In genomic region chr18:62521082-62521481, GRCh38 we compare ENCODE assay signal across 11 cellular contexts. TPM values are rescaled to one million over a fixed set of nuclear protein-coding genes. Genes with fewer than 3 reads are reported as not detected.
DNase-seq lines count a peak whose midpoint lies in the region; ATAC-seq and TF ChIP-seq lines count a peak whose summit lies in the region.
"Had no signal": no experiment of that assay in that cellular context is flagged by ENCODE, and none has a peak within 500 bp of the region (broad histone marks: within the 10 kb centered on the region; RNA-seq: fewer than 3 reads in every experiment).

No MANE protein-coding gene starts in this region.

- no peak for ATAC-seq in GM21723 (IDR thresholded peaks at IDR 0.05; ENCODE audit: unreplicated experiment)

- peaks cover 9% of the 10 kb centered on the region for H3K4me1 ChIP-seq in endocrine pancreas (ENCODE audit: control insufficient read depth, insufficient read depth, low read length)

- peak overlapping the region; percentile 77 for H3K4me2 ChIP-seq in SU-DHL-6 (ENCODE audit: low read depth, low read length, poor library complexity, severe bottlenecking)

- H3K9ac ChIP-seq in SU-DHL-6 (ENCODE audit: low read length) (no peak overlapping the region), endocrine pancreas (ENCODE audit: control insufficient read depth, insufficient read depth, low read length) (no peak overlapping the region)

- TF ChIP-seq CTCF in SU-DHL-6 (IDR thresholded peaks at IDR 0.05; ENCODE audit: insufficient read depth, low read length, poor library complexity, severe bottlenecking) (no peak), progenitor cell of endocrine pancreas (IDR thresholded peaks at IDR 0.05; ENCODE audit: unreplicated experiment) (no peak), brain microvascular endothelial cell (IDR thresholded peaks at IDR 0.05; ENCODE audit: low read depth, low read length, missing control alignments) (no peak)

- H3K79me2 ChIP-seq in SU-DHL-6 (ENCODE audit: insufficient read depth, low read length), result peaks cover 25% of the 10 kb centered on the region

- H3K9me3 Mint-ChIP-seq in activated CD4-positive, alpha-beta T cell treated with anti-CD3 and anti-CD28 coated beads, Interleukin-2, amount 10 ng/mL, durations not matched to agents 24 days and 14 days, result peaks cover 10% of the 10 kb centered on the region
- no peaks in the 10 kb centered on the region for H3K9me3 Mint-ChIP-seq in progenitor cell of endocrine pancreas (ENCODE audit: low read depth)

- intact Hi-C loops in activated CD4-positive, alpha-beta T cell treated with anti-CD3 and anti-CD28 coated beads, Interleukin-2, amount 10 ng/mL, durations not matched to agents 24 days and 14 days (cut with micrococcal nuclease), result loop anchor here (1.0 to 10.0 kb wide), 6 partner anchors 66 to 846 kb away; partner anchors contain the start of genes BCL2 and KDSR

- H3K4me3 Mint-ChIP-seq in activated CD4-positive, alpha-beta T cell treated with anti-CD3 and anti-CD28 coated beads, Interleukin-2, amount 10 ng/mL, durations not matched to agents 24 days and 14 days, result peak overlapping the region; percentile 93
- peak overlapping the region; percentile 81 for H3K4me3 Mint-ChIP-seq in progenitor cell of endocrine pancreas (ENCODE audit: low read depth)

- H3K36me3 Mint-ChIP-seq in activated CD4-positive, alpha-beta T cell treated with anti-CD3 and anti-CD28 coated beads, Interleukin-2, amount 10 ng/mL, durations not matched to agents 24 days and 14 days (ENCODE audit: low read depth), result peaks cover 33% of the 10 kb centered on the region
- no peaks in the 10 kb centered on the region for H3K36me3 Mint-ChIP-seq in progenitor cell of endocrine pancreas (ENCODE audit: insufficient read depth)

- no peaks in the 10 kb centered on the region for H3K9me2 ChIP-seq in SU-DHL-6 (replicated peaks; ENCODE audit: insufficient read depth, low read length)

- H3K36me3 ChIP-seq in SU-DHL-6 (ENCODE audit: low read length) (no peaks in the 10 kb centered on the region), endocrine pancreas (ENCODE audit: control insufficient read depth, insufficient read depth, low read length) (no peaks in the 10 kb centered on the region), brain microvascular endothelial cell (replicated peaks) (no peaks in the 10 kb centered on the region)

- H3K27me3 ChIP-seq in SU-DHL-6 (ENCODE audit: low read length) (no peaks in the 10 kb centered on the region), endocrine pancreas (ENCODE audit: control insufficient read depth, insufficient read depth, low read length) (no peaks in the 10 kb centered on the region), brain microvascular endothelial cell (replicated peaks) (no peaks in the 10 kb centered on the region)

- H2AFZ ChIP-seq in SU-DHL-6 (ENCODE audit: low read depth, low read length, severe bottlenecking), result no peak overlapping the region

- peak overlapping the region; percentile 7 for H3K27ac Mint-ChIP-seq in activated CD4-positive, alpha-beta T cell treated with anti-CD3 and anti-CD28 coated beads, Interleukin-2, amount 10 ng/mL, durations not matched to agents 24 days and 14 days
- H3K27ac Mint-ChIP-seq in progenitor cell of endocrine pancreas, result no peak overlapping the region

- H3K9me3 ChIP-seq in SU-DHL-6 (ENCODE audit: insufficient read depth, low read length) (no peaks in the 10 kb centered on the region), endocrine pancreas (ENCODE audit: control insufficient read depth, low read length) (no peaks in the 10 kb centered on the region)

- no peak overlapping the region for H3K4me3 ChIP-seq in SU-DHL-6 (ENCODE audit: insufficient read depth, low read length, poor library complexity, severe bottlenecking)
- peak overlapping the region; percentile 85 for H3K4me3 ChIP-seq in endocrine pancreas (ENCODE audit: control insufficient read depth, insufficient read depth, low read length)
- no peak overlapping the region for H3K4me3 ChIP-seq in brain microvascular endothelial cell (ENCODE audit: low read depth, low read length)

- H3K27ac ChIP-seq in SU-DHL-6 (ENCODE audit: low read depth, low read length), result no peak overlapping the region
- no peak overlapping the region for H3K27ac ChIP-seq in brain microvascular endothelial cell

- peaks cover 19% of the 10 kb centered on the region for H3K4me1 Mint-ChIP-seq in activated CD4-positive, alpha-beta T cell treated with anti-CD3 and anti-CD28 coated beads, Interleukin-2, amount 10 ng/mL, durations not matched to agents 24 days and 14 days
- peaks cover 17% of the 10 kb centered on the region for H3K4me1 Mint-ChIP-seq in progenitor cell of endocrine pancreas (ENCODE audit: low read depth)

- peaks cover 24% of the 10 kb centered on the region for H3F3A ChIP-seq in SU-DHL-6 (ENCODE audit: insufficient read depth)

- H3K27me3 Mint-ChIP-seq in activated CD4-positive, alpha-beta T cell treated with anti-CD3 and anti-CD28 coated beads, Interleukin-2, amount 10 ng/mL, durations not matched to agents 24 days and 14 days, result no peaks in the 10 kb centered on the region
- peaks cover 6% of the 10 kb centered on the region for H3K27me3 Mint-ChIP-seq in progenitor cell of endocrine pancreas

- no peak for DNase-seq in activated CD4-positive, alpha-beta T cell treated with anti-CD3 and anti-CD28 coated beads, Interleukin-2, amount 10 ng/mL, durations not matched to agents 24 days and 14 days
- DNase-seq in activated CD4-positive, alpha-beta T cell treated with anti-CD3 and anti-CD28 coated beads, Interleukin-2, amount 50 U/mL, for 4 hours, result no peak
- DNase-seq in progenitor cell of endocrine pancreas (ENCODE audit: low spot score, unreplicated experiment), result no peak
- no peak for DNase-seq in Ammon's horn (ENCODE audit: low spot score)
- no peak for DNase-seq in brain microvascular endothelial cell
- DNase-seq: activated CD4-positive, alpha-beta T cell treated with anti-CD3 and anti-CD28 coated beads, Interleukin-2, amount 50 U/mL, for 1 hour; aorta; NCI-H748 treated with DMSO at 0.1 percent for 48 hours had no signal

- no peaks in the 10 kb centered on the region for H4K20me1 ChIP-seq in SU-DHL-6 (ENCODE audit: low read depth, low read length)

- in situ Hi-C loops in brain microvascular endothelial cell (cut with HindIII; ENCODE audit: low pct_ligation_motif_present, low sequenced_read_pairs), result no loop called here

RNA-seq across cellular contexts. Expression of gene ZCCHC2, which starts 1.7 kb away (rescaled TPM):
- total RNA-seq in activated CD4-positive, alpha-beta T cell treated with anti-CD3 and anti-CD28 coated beads, Interleukin-2, amount 10 ng/mL, durations not matched to agents 24 days and 14 days, result 47.0 and 52.8 TPM in 2 replicates
- 18.5 and 20.6 TPM in 2 replicates for total RNA-seq in progenitor cell of endocrine pancreas
